ENCODE assay signal across 23 cellular contexts in genomic region chr19:36894849-36895383, GRCh38.
"Had no signal": no experiment of that assay in that cellular context is flagged by ENCODE, and none has a peak within 500 bp of the region (broad histone marks: within the 10 kb centered on the region; RNA-seq: fewer than 3 reads in every experiment).

No MANE protein-coding gene starts in this region.

- H3K4me1 ChIP-seq: foreskin keratinocyte, left ventricle myocardium inferior, parathyroid adenoma, prostate gland, right lobe of liver, testis, transverse colon had no signal

- DNase-seq: effector memory CD8-positive, alpha-beta T cell; erythroblast; foreskin keratinocyte; immature natural killer cell; left ventricle myocardium inferior; mesenchymal stem cell; midbrain; naive thymus-derived CD4-positive, alpha-beta T cell; nephron progenitor cell; retina; right lobe of liver; stimulated activated CD4-positive, alpha-beta T cell treated with anti-CD3 and anti-CD28 coated beads, Interleukin-4, amount 100 ng/mL, for 1 hour; stimulated activated CD8-positive, alpha-beta memory T cell treated with anti-CD3 and anti-CD28 coated beads, Interleukin-4, amount 100 ng/mL, for 48 hours; stimulated activated naive CD8-positive, alpha-beta T cell treated with anti-CD3 and anti-CD28 coated beads, Interleukin-15, Interleukin-2, amounts not matched to agents 100 U/mL and 50 U/mL, for 24 hours; testis; transverse colon had no signal

- ATAC-seq: effector memory CD8-positive, alpha-beta T cell; foreskin keratinocyte; naive thymus-derived CD4-positive, alpha-beta T cell; right lobe of liver; stimulated activated effector memory CD8-positive, alpha-beta T cell treated with anti-CD3 and anti-CD28 coated beads, Interleukin-12 subunit alpha, Interleukin-12 subunit beta, amount 100 ng/mL, for 72 hours; stimulated activated naive CD8-positive, alpha-beta T cell treated with anti-CD3 and anti-CD28 coated beads, Interleukin-15, Interleukin-2, amounts not matched to agents 100 U/mL and 50 U/mL, for 24 hours had no signal

- H3K27ac ChIP-seq: coronary artery, foreskin keratinocyte, left ventricle myocardium inferior, parathyroid adenoma, prostate gland, right lobe of liver, testis, transverse colon had no signal

- H3K27ac Mint-ChIP-seq: effector memory CD8-positive, alpha-beta T cell; immature natural killer cell; naive thymus-derived CD4-positive, alpha-beta T cell; nephron progenitor cell; stimulated activated effector memory CD8-positive, alpha-beta T cell treated with anti-CD3 and anti-CD28 coated beads, Interleukin-12 subunit alpha, Interleukin-12 subunit beta, amount 100 ng/mL, for 72 hours had no signal

- FAIRE-seq: endothelial cell of umbilical vein, keratinocyte had no signal

- H3K9ac ChIP-seq: parathyroid adenoma had no signal

- H3K4me3 ChIP-seq: left ventricle myocardium inferior, lung, prostate gland, right lobe of liver, testis, transverse colon had no signal

- H3K27me3 ChIP-seq: foreskin keratinocyte, right lobe of liver, testis, transverse colon had no signal
